ENCODE assay signal across 17 cellular contexts in genomic region chr4:6095897-6096296, GRCh38.
A peak's percentile ranks its signal among the peaks of the same experiment; 100 is the strongest.
DNase-seq lines count a peak whose midpoint lies in the region; ATAC-seq and TF ChIP-seq lines count a peak whose summit lies in the region.
"Had no signal": no experiment of that assay in that cellular context is flagged by ENCODE, and none has a peak within 500 bp of the region (broad histone marks: within the 10 kb centered on the region; RNA-seq: fewer than 3 reads in every experiment).

No MANE protein-coding gene starts in this region.

- H3K9me3 ChIP-seq in neuronal stem cell (replicated peaks in 1 of 2; ENCODE audit: control insufficient read depth in 2 of 2, insufficient read depth in 1 of 2, low read depth in 1 of 2, low read length in 2 of 2) (no peaks in the 10 kb centered on the region), esophagus squamous epithelium (no peaks in the 10 kb centered on the region)

- H2AFZ ChIP-seq in neuronal stem cell (ENCODE audit: low read length), result no peak overlapping the region
- H2AFZ ChIP-seq: GM23338 had no signal

- H3K4me1 ChIP-seq in neuronal stem cell (ENCODE audit: control insufficient read depth in 2 of 2, insufficient read depth in 1 of 2, low read depth in 1 of 2, low read length in 2 of 2), result peaks cover 0 to 2% of the 10 kb centered on the region in 2 donors
- H3K4me1 ChIP-seq in esophagus squamous epithelium, result no peaks in the 10 kb centered on the region

- H3K4me3 ChIP-seq in dorsolateral prefrontal cortex, result no peak overlapping the region
- no peak overlapping the region for H3K4me3 ChIP-seq in neuronal stem cell (ENCODE audit: low read length in 2 of 2)
- H3K4me3 ChIP-seq in esophagus squamous epithelium, result no peak overlapping the region
- H3K4me3 ChIP-seq: GM23338 had no signal

- TF ChIP-seq CTCF in dorsolateral prefrontal cortex (IDR thresholded peaks at IDR 0.05 in 54 of 56, conservative IDR thresholded peaks at IDR 0.05 in 2 of 56; ENCODE audit: low read depth in 1 of 56, partially characterized antibody in 56 of 56) (no peak), esophagus squamous epithelium (IDR thresholded peaks at IDR 0.05) (no peak)

- no peaks in the 10 kb centered on the region for H3K9me3 Mint-ChIP-seq in activated CD4-positive, alpha-beta T cell treated with anti-CD3 and anti-CD28 coated beads, Interleukin-2, amount 10 ng/mL, durations not matched to agents 24 days and 14 days
- H3K9me3 Mint-ChIP-seq in activated T-helper 17 cell treated with anti-CD3 and anti-CD28 coated beads, Interleukin-2, amount 50 U/mL, for 72 hours, result peaks cover 3% of the 10 kb centered on the region
- H3K9me3 Mint-ChIP-seq: GM23338 had no signal

- peak overlapping the region; percentile 54 for H3K18ac ChIP-seq in neuronal stem cell (ENCODE audit: low read length)

- H4K8ac ChIP-seq in neuronal stem cell (ENCODE audit: low read depth, low read length), result no peak overlapping the region

- no peak overlapping the region for H2BK15ac ChIP-seq in neuronal stem cell (ENCODE audit: low read length)

- no peak overlapping the region for H3K14ac ChIP-seq in neuronal stem cell (ENCODE audit: low read length)

- no CpG with 5 or more reads among the region's 6 CpGs for WGBS in neuronal stem cell (ENCODE audit: extremely low coverage in 2 of 2, insufficient read length in 2 of 2, insufficient replicate concordance in 1 of 2), 2 donors
- WGBS in esophagus squamous epithelium, 2 donors, result 81 to 83% methylated on average over 6 of the region's 6 CpGs

- H3K27ac Mint-ChIP-seq in activated CD4-positive, alpha-beta T cell treated with anti-CD3 and anti-CD28 coated beads, Interleukin-2, amount 10 ng/mL, durations not matched to agents 24 days and 14 days, result peak overlapping the region; percentile 25
- H3K27ac Mint-ChIP-seq in activated T-helper 17 cell treated with anti-CD3 and anti-CD28 coated beads, Interleukin-2, amount 50 U/mL, for 72 hours, result peak overlapping the region; percentile 64
- H3K27ac Mint-ChIP-seq: GM23338 had no signal

- H3K27ac ChIP-seq in dorsolateral prefrontal cortex (peak overlapping the region in 43 of 59 donors; percentile 7 to 90 (median 74)), neuronal stem cell (replicated peaks; ENCODE audit: low read length) (no peak overlapping the region), esophagus squamous epithelium (no peak overlapping the region)
- H3K27ac ChIP-seq: C4-2B had no signal

- no peak overlapping the region for H3K4me2 ChIP-seq in neuronal stem cell (ENCODE audit: insufficient read depth, low read length, poor library complexity, severe bottlenecking)
- H3K4me2 ChIP-seq: GM23338 had no signal

- no peak overlapping the region for H2BK12ac ChIP-seq in neuronal stem cell (ENCODE audit: low read length)

- H3K36me3 Mint-ChIP-seq in activated CD4-positive, alpha-beta T cell treated with anti-CD3 and anti-CD28 coated beads, Interleukin-2, amount 10 ng/mL, durations not matched to agents 24 days and 14 days (ENCODE audit: low read depth), result peaks cover 3% of the 10 kb centered on the region
- H3K36me3 Mint-ChIP-seq in activated T-helper 17 cell treated with anti-CD3 and anti-CD28 coated beads, Interleukin-2, amount 50 U/mL, for 72 hours (ENCODE audit: low read depth), result no peaks in the 10 kb centered on the region

- no peak overlapping the region for H3K9ac ChIP-seq in neuronal stem cell (ENCODE audit: low read depth, low read length, poor library complexity)

- H2BK120ac ChIP-seq in neuronal stem cell (ENCODE audit: low read depth, low read length), result no peak overlapping the region

- H3K4me3 Mint-ChIP-seq in activated CD4-positive, alpha-beta T cell treated with anti-CD3 and anti-CD28 coated beads, Interleukin-2, amount 10 ng/mL, durations not matched to agents 24 days and 14 days, result no peak overlapping the region
- no peak overlapping the region for H3K4me3 Mint-ChIP-seq in activated T-helper 17 cell treated with anti-CD3 and anti-CD28 coated beads, Interleukin-2, amount 50 U/mL, for 72 hours
- H3K4me3 Mint-ChIP-seq: GM23338 had no signal

- no peaks in the 10 kb centered on the region for H3K79me1 ChIP-seq in neuronal stem cell (ENCODE audit: low read depth, low read length)

- H3K27me3 ChIP-seq in dorsolateral prefrontal cortex, result no peaks in the 10 kb centered on the region
- H3K27me3 ChIP-seq in neuronal stem cell (ENCODE audit: control insufficient read depth in 3 of 3, insufficient read depth in 3 of 3, low read depth in 1 of 3, low read length in 3 of 3), result no peaks in the 10 kb centered on the region
- H3K27me3 ChIP-seq in esophagus squamous epithelium, result peaks cover 0 to 16% (median 0%) of the 10 kb centered on the region in 4 donors

- intact Hi-C loops in activated CD4-positive, alpha-beta T cell treated with anti-CD3 and anti-CD28 coated beads, Interleukin-2, amount 10 ng/mL, durations not matched to agents 24 days and 14 days (cut with micrococcal nuclease), result no loop called here
- intact Hi-C loops in dorsolateral prefrontal cortex (cut with DNase I) (no loop called here), esophagus squamous epithelium (cut with DNase I) (no loop called here)

- no peak for DNase-seq in activated CD4-positive, alpha-beta T cell treated with anti-CD3 and anti-CD28 coated beads, Interleukin-2, amount 10 ng/mL, durations not matched to agents 24 days and 14 days
- no peak for DNase-seq in activated CD4-positive, alpha-beta T cell treated with anti-CD3 and anti-CD28 coated beads for 1 hour
- no peak for DNase-seq in dorsolateral prefrontal cortex
- DNase-seq in neuronal stem cell (ENCODE audit: low spot score), result no peak
- DNase-seq in esophagus squamous epithelium (lab: John Stamatoyannopoulos, UW), result no peak
- DNase-seq: GF-D8, Kasumi-1, NCI-H1694, NCI-H2171 treated with DMSO at 0.1 percent for 48 hours, NCI-H524 treated with DMSO at 0.1 percent for 48 hours had no signal

- no peak overlapping the region for H2BK5ac ChIP-seq in neuronal stem cell (ENCODE audit: low read length)

- peaks cover 18% of the 10 kb centered on the region for H3K4me1 Mint-ChIP-seq in activated CD4-positive, alpha-beta T cell treated with anti-CD3 and anti-CD28 coated beads, Interleukin-2, amount 10 ng/mL, durations not matched to agents 24 days and 14 days
- peaks cover 18% of the 10 kb centered on the region for H3K4me1 Mint-ChIP-seq in activated T-helper 17 cell treated with anti-CD3 and anti-CD28 coated beads, Interleukin-2, amount 50 U/mL, for 72 hours

- H3K4ac ChIP-seq in neuronal stem cell (ENCODE audit: low read length), result no peak overlapping the region

- no peak overlapping the region for H3K23ac ChIP-seq in neuronal stem cell (ENCODE audit: low read depth, low read length, poor library complexity)

- H3K36me3 ChIP-seq in neuronal stem cell (replicated peaks in 1 of 2; ENCODE audit: control insufficient read depth in 2 of 2, insufficient read depth in 2 of 2, low read length in 2 of 2), result no peaks in the 10 kb centered on the region
- H3K36me3 ChIP-seq in esophagus squamous epithelium, result no peaks in the 10 kb centered on the region

- no peak overlapping the region for H2AK5ac ChIP-seq in neuronal stem cell (ENCODE audit: low read depth, low read length)

- TF ChIP-seq POLR2A in esophagus squamous epithelium (IDR thresholded peaks at IDR 0.05), result no peak

- no peak overlapping the region for H4K91ac ChIP-seq in neuronal stem cell (ENCODE audit: low read depth, low read length, poor library complexity)

- H3K27me3 Mint-ChIP-seq in activated CD4-positive, alpha-beta T cell treated with anti-CD3 and anti-CD28 coated beads, Interleukin-2, amount 10 ng/mL, durations not matched to agents 24 days and 14 days, result no peaks in the 10 kb centered on the region
- no peaks in the 10 kb centered on the region for H3K27me3 Mint-ChIP-seq in activated T-helper 17 cell treated with anti-CD3 and anti-CD28 coated beads, Interleukin-2, amount 50 U/mL, for 72 hours

- no peak for ATAC-seq in activated T-helper 17 cell treated with anti-CD3 and anti-CD28 coated beads, Interleukin-2, amount 50 U/mL, for 72 hours (replicated peaks)
- ATAC-seq in activated CD4-positive, CD25-positive, alpha-beta regulatory T cell treated with anti-CD3 and anti-CD28 coated beads, Interleukin-2, amount 50 U/mL, for 24 hours, result no peak
- no peak for ATAC-seq in HG03108 (IDR thresholded peaks at IDR 0.05; ENCODE audit: unreplicated experiment)
- ATAC-seq: GM23338, HCT116, Right ventricle myocardium inferior had no signal

Comparison
In these comparisons a context has a peak if more than half of its experiments do, and no peak if none do; other contexts are left out.
1. H3K27ac ChIP-seq: peak in dorsolateral prefrontal cortex (43 of 59); none in neuronal stem cell (single experiment) and esophagus squamous epithelium (0 of 4).